7 cellular contexts compared by ENCODE assay signal in genomic region chr7:36258510-36259259, GRCh38.
DNase-seq lines count a peak whose midpoint lies in the region; ATAC-seq and TF ChIP-seq lines count a peak whose summit lies in the region.
"Not testable (repeated sequence)": the region's sequence is repeated elsewhere in the genome, so short reads cannot be mapped to it uniquely, and the experiment has no call there.

No MANE protein-coding gene starts in this region.

- H3K27ac Mint-ChIP-seq in GM23338 = peak overlapping the region; percentile 97
- H3K27ac Mint-ChIP-seq in osteocyte (ENCODE audit: unreplicated experiment) = not testable (repeated sequence)

- TF ChIP-seq CTCF in GM23338 (conservative IDR thresholded peaks at IDR 0.05; ENCODE audit: low read depth in 2 of 2); esophagus muscularis mucosa (IDR thresholded peaks at IDR 0.05); osteocyte (IDR thresholded peaks at IDR 0.05): not testable (repeated sequence)

- peak; percentile 100 for ATAC-seq in GM23338

- TF ChIP-seq EP300 in esophagus muscularis mucosa (IDR thresholded peaks at IDR 0.05) = not testable (repeated sequence)

- not testable (repeated sequence) for H3F3A ChIP-seq in GM23338 (replicated peaks; ENCODE audit: low read depth)

- H3K27me3 Mint-ChIP-seq in GM23338 (ENCODE audit: insufficient read depth, low read depth, poor library complexity) = peaks cover 11% of the 10 kb centered on the region
- not testable (repeated sequence) for H3K27me3 Mint-ChIP-seq in osteocyte (ENCODE audit: unreplicated experiment)

- not testable (repeated sequence) for H3K27ac ChIP-seq in GM23338 (ENCODE audit: low read depth)
- H3K27ac ChIP-seq in esophagus muscularis mucosa (replicated peaks in 1 of 4) = peak overlapping the region in 3 of 4 donors; percentile 19 to 37 (median 20)

- H3K79me2 ChIP-seq in GM23338 (replicated peaks; ENCODE audit: insufficient read depth) = not testable (repeated sequence)

- intact Hi-C loops in esophagus muscularis mucosa (cut with DNase I) = not testable (repeated sequence)

- H4K20me1 ChIP-seq in GM23338 (replicated peaks; ENCODE audit: insufficient read depth) = not testable (repeated sequence)

- H3K4me1 ChIP-seq in GM23338 (ENCODE audit: insufficient read depth) = peaks cover 12% of the 10 kb centered on the region
- peaks cover 23 to 56% (median 51%) of the 10 kb centered on the region in 4 donors for H3K4me1 ChIP-seq in esophagus muscularis mucosa

- H3K9me2 ChIP-seq in GM23338 (ENCODE audit: insufficient read depth) = not testable (repeated sequence)

- peak overlapping the region; percentile 88; the same call in 1 of the 2 replicates for H2AFZ ChIP-seq in GM23338

- H3K4me3 Mint-ChIP-seq in GM23338 (peak overlapping the region; percentile 63), osteocyte (ENCODE audit: unreplicated experiment) (peak overlapping the region; percentile 46)

- not testable (repeated sequence) for H3K27me3 ChIP-seq in GM23338 (ENCODE audit: insufficient read depth); esophagus muscularis mucosa

- not testable (repeated sequence) for TF ChIP-seq POLR2A in esophagus muscularis mucosa (IDR thresholded peaks at IDR 0.05; ENCODE audit: low read depth)

- WGBS in esophagus muscularis mucosa = 41% methylated on average over 15 of the region's 18 CpGs

- not testable (repeated sequence) for H3K9me3 ChIP-seq in esophagus muscularis mucosa

- peak overlapping the region; percentile 71 for H3K4me2 ChIP-seq in GM23338

- not testable (repeated sequence) for H3K36me3 ChIP-seq in GM23338 (ENCODE audit: insufficient read depth); esophagus muscularis mucosa

- peaks cover 34% of the 10 kb centered on the region; the same call in 2 of the 3 replicates for H3K36me3 Mint-ChIP-seq in GM23338 (ENCODE audit: low read depth)
- H3K36me3 Mint-ChIP-seq in osteocyte (ENCODE audit: unreplicated experiment) = not testable (repeated sequence)

- H3K4me3 ChIP-seq in GM23338 (peak overlapping the region; percentile 34; the same call in 1 of the 2 replicates), esophagus muscularis mucosa (peak overlapping the region; percentile 8 to 35 (median 12))

- H3K9me3 Mint-ChIP-seq in GM23338 = peaks cover 33% of the 10 kb centered on the region
- H3K9me3 Mint-ChIP-seq in osteocyte (ENCODE audit: unreplicated experiment) = not testable (repeated sequence)

- DNase-seq in GM23338 (ENCODE audit: low spot score) (peak; percentile 98), NCI-H146 (lab: John Stamatoyannopoulos, UW) (peak; percentile 90), NCI-H82 treated with DMSO at 0.1 percent for 48 hours (lab: John Stamatoyannopoulos, UW; ENCODE audit: unreplicated experiment) (peak; percentile 82), amniotic stem cell (lab: John Stamatoyannopoulos, UW) (peak; percentile 53), inferior parietal cortex (ENCODE audit: extremely low spot score) (peak; percentile 47), osteocyte (ENCODE audit: extremely low spot score, unreplicated experiment) (peak; percentile 85)
- DNase-seq in esophagus muscularis mucosa (ENCODE audit: extremely low spot score) = not testable (repeated sequence)

- H3K4me1 Mint-ChIP-seq in GM23338 (peaks cover 28% of the 10 kb centered on the region), osteocyte (ENCODE audit: unreplicated experiment) (peaks cover 21% of the 10 kb centered on the region)

TF ChIP-seq in GM23338, 12 proteins besides CTCF, POLR2A, EP300 and RAD21:
- TF ChIP-seq POLR2AphosphoS5 (IDR thresholded peaks at IDR 0.05; ENCODE audit: low read depth) (0 out of 2 replicates have a peak, but pooled peaks have one; percentile 22), CREB1 (CRISPR knock-in tag; IDR thresholded peaks at IDR 0.05; ENCODE audit: low read depth) (peak; percentile 52)
